ENCODE assay signal across 19 cellular contexts in the genomic region with DNA sequence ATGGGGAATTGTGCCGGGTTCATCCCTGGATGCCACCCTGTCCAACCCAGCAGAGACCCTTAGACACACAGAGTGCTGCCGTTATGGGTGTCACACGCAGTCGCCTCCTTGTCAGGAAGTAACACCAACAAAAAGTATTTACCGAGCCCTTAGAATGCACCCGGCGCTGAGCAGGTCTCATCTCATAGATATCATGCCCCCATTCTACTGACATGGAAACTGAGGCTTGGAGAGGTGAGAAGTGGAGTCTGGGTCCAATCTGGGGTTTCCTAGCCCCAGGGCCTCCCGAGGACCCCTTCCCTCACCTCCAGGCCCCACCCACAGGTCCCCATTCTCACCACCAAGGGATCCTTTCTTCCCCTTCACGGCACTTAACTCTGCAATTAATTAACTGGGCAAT. TPM values are rescaled to one million over a fixed set of nuclear protein-coding genes. Genes with fewer than 3 reads are reported as not detected.
"Had no signal": no experiment of that assay in that cellular context is flagged by ENCODE, and none has a peak within 500 bp of the region (broad histone marks: within the 10 kb centered on the region; RNA-seq: fewer than 3 reads in every experiment).

No MANE protein-coding gene starts in this region.

- H3K36me3 Mint-ChIP-seq: activated CD4-positive, alpha-beta memory T cell treated with anti-CD3 and anti-CD28 coated beads for 36 hours; activated CD8-positive, alpha-beta memory T cell treated with anti-CD3 and anti-CD28 coated beads, Interleukin-2, amount 10 ng/mL, durations not matched to agents 7 days and 5 days; stimulated activated effector memory CD8-positive, alpha-beta T cell treated with anti-CD3 and anti-CD28 coated beads, Interleukin-12 subunit alpha, Interleukin-12 subunit beta, amount 100 ng/mL, for 72 hours had no signal

- H3K4me3 ChIP-seq: ascending aorta, lung, thyroid gland had no signal

- H3K4me1 Mint-ChIP-seq: activated CD4-positive, alpha-beta T cell treated with anti-CD3 and anti-CD28 coated beads for 36 hours; activated CD8-positive, alpha-beta memory T cell treated with anti-CD3 and anti-CD28 coated beads, Interleukin-2, amount 10 ng/mL, durations not matched to agents 7 days and 5 days; activated naive CD8-positive, alpha-beta T cell treated with anti-CD3 and anti-CD28 coated beads, Interleukin-2, amount 50 U/mL, for 24 hours; stimulated activated effector memory CD8-positive, alpha-beta T cell treated with anti-CD3 and anti-CD28 coated beads, Interleukin-12 subunit alpha, Interleukin-12 subunit beta, amount 100 ng/mL, for 72 hours had no signal

- H3K27ac ChIP-seq: ascending aorta, heart left ventricle, pancreas, thyroid gland had no signal

- H3K36me3 ChIP-seq: ascending aorta, heart left ventricle, pancreas, thyroid gland had no signal

- FAIRE-seq: frontal cortex, pancreas had no signal

- DNase-seq: activated CD4-positive, alpha-beta memory T cell treated with anti-CD3 and anti-CD28 coated beads for 36 hours; activated CD4-positive, alpha-beta T cell treated with anti-CD3 and anti-CD28 coated beads for 36 hours; activated CD8-positive, alpha-beta memory T cell treated with anti-CD3 and anti-CD28 coated beads, Interleukin-2, amount 10 ng/mL, durations not matched to agents 7 days and 5 days; activated naive CD4-positive, alpha-beta T cell treated with anti-CD3 and anti-CD28 coated beads for 36 hours; activated naive CD8-positive, alpha-beta T cell treated with anti-CD3 and anti-CD28 coated beads, Interleukin-2, amount 50 U/mL, for 24 hours; activated T-cell treated with anti-CD3 and anti-CD28 coated beads, Interleukin-2, amount 50 U/mL, for 1 hour had no signal

- H3K9me3 Mint-ChIP-seq: activated CD4-positive, alpha-beta memory T cell treated with anti-CD3 and anti-CD28 coated beads for 36 hours; activated naive CD4-positive, alpha-beta T cell treated with anti-CD3 and anti-CD28 coated beads for 36 hours; activated naive CD8-positive, alpha-beta T cell treated with anti-CD3 and anti-CD28 coated beads, Interleukin-2, amount 50 U/mL, for 24 hours; activated T-helper 2 cell treated with anti-CD3 and anti-CD28 coated beads, Interferon-gamma antibody, Interleukin-2, Interleukin-4, amounts not matched to agents 10 μg/mL and 5 μg/mL and 100 μg/mL, durations not matched to agents 14 hours and 24 hours and 36 hours; stimulated activated effector memory CD8-positive, alpha-beta T cell treated with anti-CD3 and anti-CD28 coated beads, Interleukin-12 subunit alpha, Interleukin-12 subunit beta, amount 100 ng/mL, for 72 hours had no signal

- H3K9me3 ChIP-seq: ascending aorta, heart left ventricle, pancreas, thyroid gland had no signal

- H3K27ac Mint-ChIP-seq: activated CD4-positive, alpha-beta memory T cell treated with anti-CD3 and anti-CD28 coated beads for 36 hours; activated CD4-positive, alpha-beta T cell treated with anti-CD3 and anti-CD28 coated beads for 36 hours; activated CD8-positive, alpha-beta memory T cell treated with anti-CD3 and anti-CD28 coated beads, Interleukin-2, amount 10 ng/mL, durations not matched to agents 7 days and 5 days; activated naive CD4-positive, alpha-beta T cell treated with anti-CD3 and anti-CD28 coated beads for 36 hours; activated naive CD8-positive, alpha-beta T cell treated with anti-CD3 and anti-CD28 coated beads, Interleukin-2, amount 50 U/mL, for 24 hours; activated T-helper 2 cell treated with anti-CD3 and anti-CD28 coated beads, Interferon-gamma antibody, Interleukin-2, Interleukin-4, amounts not matched to agents 10 μg/mL and 5 μg/mL and 100 μg/mL, durations not matched to agents 14 hours and 24 hours and 36 hours; stimulated activated effector memory CD8-positive, alpha-beta T cell treated with anti-CD3 and anti-CD28 coated beads, Interleukin-12 subunit alpha, Interleukin-12 subunit beta, amount 100 ng/mL, for 72 hours had no signal

- H3K4me1 ChIP-seq: ascending aorta, pancreas had no signal

- H3K4me3 Mint-ChIP-seq: activated CD4-positive, alpha-beta memory T cell treated with anti-CD3 and anti-CD28 coated beads for 36 hours; activated CD4-positive, alpha-beta T cell treated with anti-CD3 and anti-CD28 coated beads for 36 hours; activated CD8-positive, alpha-beta memory T cell treated with anti-CD3 and anti-CD28 coated beads, Interleukin-2, amount 10 ng/mL, durations not matched to agents 7 days and 5 days; activated naive CD4-positive, alpha-beta T cell treated with anti-CD3 and anti-CD28 coated beads for 36 hours; activated naive CD8-positive, alpha-beta T cell treated with anti-CD3 and anti-CD28 coated beads, Interleukin-2, amount 50 U/mL, for 24 hours; stimulated activated effector memory CD8-positive, alpha-beta T cell treated with anti-CD3 and anti-CD28 coated beads, Interleukin-12 subunit alpha, Interleukin-12 subunit beta, amount 100 ng/mL, for 72 hours had no signal

- H3K27me3 ChIP-seq: pancreas, thyroid gland had no signal

RNA-seq across cellular contexts. Expression of gene BARHL1, which starts 36.8 kb away (rescaled TPM):
- total RNA-seq: activated CD4-positive, alpha-beta memory T cell treated with anti-CD3 and anti-CD28 coated beads for 36 hours; activated CD4-positive, alpha-beta T cell treated with anti-CD3 and anti-CD28 coated beads for 36 hours; activated CD8-positive, alpha-beta memory T cell treated with anti-CD3 and anti-CD28 coated beads, Interleukin-2, amount 10 ng/mL, durations not matched to agents 7 days and 5 days; activated naive CD4-positive, alpha-beta T cell treated with anti-CD3 and anti-CD28 coated beads for 36 hours; activated T-helper 2 cell treated with anti-CD3 and anti-CD28 coated beads, Interferon-gamma antibody, Interleukin-2, Interleukin-4, amounts not matched to agents 10 μg/mL and 5 μg/mL and 100 μg/mL, durations not matched to agents 14 hours and 24 hours and 36 hours; ascending aorta; dermis microvascular lymphatic vessel endothelial cell; epithelial cell of proximal tubule; frontal cortex; heart left ventricle; lung; myocyte; pancreas; renal cortical epithelial cell; thyroid gland; urinary bladder had no signal
